In the genomic region with DNA sequence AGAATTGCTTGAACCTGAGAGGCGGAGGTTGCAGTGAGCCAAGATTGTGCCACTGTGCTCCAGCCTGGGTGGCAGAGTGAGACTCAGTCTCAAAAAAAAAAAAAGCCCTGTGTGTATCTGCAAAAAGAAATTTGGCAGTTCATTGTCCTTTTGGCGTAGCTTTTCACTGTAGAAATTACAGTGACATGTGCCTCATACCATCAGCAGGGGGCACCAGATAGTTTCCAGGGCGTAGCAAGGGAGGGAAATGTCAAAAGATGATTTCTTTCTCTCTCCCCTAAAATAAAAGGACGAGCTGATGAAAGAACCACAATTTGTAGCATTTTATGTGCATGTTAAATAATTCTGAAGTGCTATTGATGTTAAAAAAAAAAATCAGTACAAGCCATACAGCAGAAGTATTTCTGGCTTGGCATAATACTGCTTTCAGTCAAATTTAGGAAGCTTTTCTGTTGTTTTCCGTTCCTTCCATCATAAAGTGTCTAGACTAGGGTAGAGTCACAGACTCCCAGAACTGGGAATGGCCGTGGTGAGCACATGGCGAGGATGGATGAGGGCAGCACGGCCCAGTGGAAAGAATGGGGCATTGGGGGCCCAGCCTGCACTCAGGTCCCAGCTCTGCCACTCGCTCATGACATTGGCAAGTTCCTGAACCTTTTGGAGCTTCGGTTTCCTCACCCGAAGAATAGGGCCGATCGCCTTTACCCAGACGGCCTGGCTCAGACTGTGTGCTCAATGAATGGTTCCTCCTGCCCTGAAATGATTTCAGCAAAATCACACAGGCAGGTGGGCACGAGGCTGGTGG, we compare ENCODE assay signal across 8 cellular contexts. TPM values are rescaled to one million over a fixed set of nuclear protein-coding genes. Genes with fewer than 3 reads are reported as not detected.
DNase-seq lines count a peak whose midpoint lies in the region; ATAC-seq and TF ChIP-seq lines count a peak whose summit lies in the region.

No MANE protein-coding gene starts in this region.

- H3K4me1 Mint-ChIP-seq in activated naive CD4-positive, alpha-beta T cell treated with anti-CD3 and anti-CD28 coated beads, Interleukin-2, amount 10 ng/mL, durations not matched to agents 7 days and 5 days, result peaks cover 76% of the 10 kb centered on the region

- no peaks in the 10 kb centered on the region for H3K27me3 ChIP-seq in RWPE2 (ENCODE audit: insufficient read depth, poor library complexity, severe bottlenecking)

- peak; percentile 86 for TF ChIP-seq CTCF in RWPE2 (IDR thresholded peaks at IDR 0.05; ENCODE audit: poor library complexity, severe bottlenecking)

- H3K27me3 Mint-ChIP-seq in activated naive CD4-positive, alpha-beta T cell treated with anti-CD3 and anti-CD28 coated beads, Interleukin-2, amount 10 ng/mL, durations not matched to agents 7 days and 5 days, result peaks cover 5% of the 10 kb centered on the region

- no peak for ATAC-seq in RWPE2 (ENCODE audit: low read depth)
- no peak for ATAC-seq in sciatic nerve
- no peak for ATAC-seq in GM18868 (IDR thresholded peaks at IDR 0.05; ENCODE audit: unreplicated experiment)
- no peak for ATAC-seq in HG02610 (IDR thresholded peaks at IDR 0.05; ENCODE audit: unreplicated experiment)

- no peaks in the 10 kb centered on the region for H3K9me3 Mint-ChIP-seq in activated naive CD4-positive, alpha-beta T cell treated with anti-CD3 and anti-CD28 coated beads, Interleukin-2, amount 10 ng/mL, durations not matched to agents 7 days and 5 days

- intact Hi-C loops in sciatic nerve (cut with DNase I), result no loop called here

- peak overlapping the region; percentile 80 for H3K4me3 Mint-ChIP-seq in activated naive CD4-positive, alpha-beta T cell treated with anti-CD3 and anti-CD28 coated beads, Interleukin-2, amount 10 ng/mL, durations not matched to agents 7 days and 5 days

- DNase-seq in DMS114 treated with DMSO at 0.1 percent for 48 hours (lab: John Stamatoyannopoulos, UW; ENCODE audit: unreplicated experiment) (peak; percentile 51), HT1080 (ENCODE audit: low read depth) (peak; percentile 44), RWPE2 (ENCODE audit: low spot score) (no peak), glomerular visceral epithelial cell (ENCODE audit: extremely low spot score) (peak; percentile 62), sciatic nerve (ENCODE audit: low spot score) (peak; percentile 70)
- DNase-seq in activated naive CD4-positive, alpha-beta T cell treated with anti-CD3 and anti-CD28 coated beads, Interleukin-2, amount 10 ng/mL, durations not matched to agents 7 days and 5 days, result peak; percentile 82

- no peaks in the 10 kb centered on the region for H3K4me1 ChIP-seq in RWPE2 (ENCODE audit: insufficient read depth, poor library complexity, severe bottlenecking)

- H3K9me3 ChIP-seq in RWPE2 (ENCODE audit: severe bottlenecking), result no peaks in the 10 kb centered on the region

- CTCF ChIA-PET in activated naive CD4-positive, alpha-beta T cell treated with anti-CD3 and anti-CD28 coated beads, Interleukin-2, amount 10 ng/mL, durations not matched to agents 7 days and 5 days (lab: Charles Lee), result interaction anchor here (0.6 to 3.3 kb wide), 41 partner anchors 9 to 1562 kb away, joined by 3 to 99 read pairs (median 4); partner anchors contain the start of genes GLOD4, MRM3 and TIMM22

- H3K36me3 ChIP-seq in RWPE2 (ENCODE audit: low read depth), result no peaks in the 10 kb centered on the region

- no peak overlapping the region for H3K27ac ChIP-seq in RWPE2 (ENCODE audit: poor library complexity, severe bottlenecking)

- H3K27ac Mint-ChIP-seq in activated naive CD4-positive, alpha-beta T cell treated with anti-CD3 and anti-CD28 coated beads, Interleukin-2, amount 10 ng/mL, durations not matched to agents 7 days and 5 days, result peak overlapping the region; percentile 91

- no peak overlapping the region for H3K4me3 ChIP-seq in RWPE2 (ENCODE audit: severe bottlenecking)

- H3K36me3 Mint-ChIP-seq in activated naive CD4-positive, alpha-beta T cell treated with anti-CD3 and anti-CD28 coated beads, Interleukin-2, amount 10 ng/mL, durations not matched to agents 7 days and 5 days, result peaks cover 55% of the 10 kb centered on the region

RNA-seq across cellular contexts. Expression of gene RFLNB, which starts 33.3 kb away (rescaled TPM):
- total RNA-seq in HT1080 (2014; rRNA removed; shearing (Covaris generic)), result 20.9 and 26.1 TPM in 2 replicates
- polyA plus RNA-seq in HT1080 (2015; cell fraction: cytosol; rRNA removed), result 26.6 and 26.8 TPM in 2 replicates
- polyA plus RNA-seq in HT1080 (2015; cell fraction: nucleus; rRNA removed), result 8.1 and 9.2 TPM in 2 replicates
- total RNA-seq in sciatic nerve, result 14.3 TPM

RNA-seq across cellular contexts. Expression of gene RPH3AL, which starts 59.8 kb away (rescaled TPM):
- total RNA-seq in HT1080 (2014; rRNA removed; shearing (Covaris generic)), result 2.2 and 3.8 TPM in 2 replicates
- 2.4 and 3.0 TPM in 2 replicates for polyA plus RNA-seq in HT1080 (2015; cell fraction: cytosol; rRNA removed)
- 2.0 and 2.5 TPM in 2 replicates for polyA plus RNA-seq in HT1080 (2015; cell fraction: nucleus; rRNA removed)
- 19.0 TPM for total RNA-seq in sciatic nerve
